Comparison of ENCODE assay signal across 7 cellular contexts in genomic region chr2:96011129-96011455, GRCh38. TPM values are rescaled to one million over a fixed set of nuclear protein-coding genes. Genes with fewer than 3 reads are reported as not detected.
A peak's percentile ranks its signal among the peaks of the same experiment; 100 is the strongest.
DNase-seq lines count a peak whose midpoint lies in the region; TF ChIP-seq lines count a peak whose summit lies in the region.
"Not testable (repeated sequence)": the region's sequence is repeated elsewhere in the genome, so short reads cannot be mapped to it uniquely, and the experiment has no call there.

No MANE protein-coding gene starts in this region.

- not testable (repeated sequence) for H2BK120ac ChIP-seq in trophoblast cell (ENCODE audit: insufficient read depth, low read length, poor library complexity)

- TF ChIP-seq CTCF in GM12872 (IDR thresholded peaks at IDR 0.05; ENCODE audit: insufficient read depth, low read depth, low read length) (peak; percentile 38), LNCaP clone FGC (IDR thresholded peaks at IDR 0.05; ENCODE audit: control insufficient read depth, extremely low read depth, insufficient read depth) (peak; percentile 15; the same call in 1 of the 2 replicates), choroid plexus epithelial cell (conservative IDR thresholded peaks at IDR 0.05; ENCODE audit: low read depth, low read length) (peak; percentile 46)
- TF ChIP-seq CTCF in HFFc6 (IDR thresholded peaks at IDR 0.05), result not testable (repeated sequence)

- WGBS in iPS DF 6.9 (ENCODE audit: insufficient coverage, insufficient read length), result no CpG with 5 or more reads among the region's 4 CpGs
- no CpG with 5 or more reads among the region's 4 CpGs for WGBS in trophoblast cell (ENCODE audit: extremely low coverage, insufficient coverage, insufficient read length)

- not testable (repeated sequence) for H3K79me1 ChIP-seq in trophoblast cell (ENCODE audit: low read length)

- H3K27me3 Mint-ChIP-seq in HFFc6 (ENCODE audit: insufficient read depth), result peaks cover 16% of the 10 kb centered on the region

- not testable (repeated sequence) for H3K27ac Mint-ChIP-seq in HFFc6

- not testable (repeated sequence) for H3K36me3 Mint-ChIP-seq in HFFc6 (ENCODE audit: low read depth)

- H3K4me1 Mint-ChIP-seq in HFFc6 (ENCODE audit: low read depth), result not testable (repeated sequence)

- H3K36me3 ChIP-seq in iPS DF 6.9 (ENCODE audit: control insufficient read depth, insufficient read depth, low read length); trophoblast cell (ENCODE audit: control insufficient read depth in 1 of 2, insufficient read depth in 2 of 2, low read length in 2 of 2): not testable (repeated sequence)

- H3K4me3 Mint-ChIP-seq in HFFc6, result 0 out of 2 replicates have a peak overlapping the region, but pooled peaks have one; percentile 28

- H3K4me1 ChIP-seq in iPS DF 6.9 (ENCODE audit: control insufficient read depth, insufficient read depth, low read length); trophoblast cell (ENCODE audit: control insufficient read depth in 1 of 2, insufficient read depth in 2 of 2, low read length in 2 of 2): not testable (repeated sequence)

- H3K27ac ChIP-seq in iPS DF 6.9 (ENCODE audit: low read length); trophoblast cell (ENCODE audit: low read depth, low read length): not testable (repeated sequence)

- not testable (repeated sequence) for H4K91ac ChIP-seq in trophoblast cell (ENCODE audit: low read depth, low read length)

- H2AFZ ChIP-seq in trophoblast cell (ENCODE audit: insufficient read depth, low read length, poor library complexity), result not testable (repeated sequence)

- not testable (repeated sequence) for H3K4me2 ChIP-seq in trophoblast cell (ENCODE audit: low read length)

- not testable (repeated sequence) for H3K4ac ChIP-seq in trophoblast cell (ENCODE audit: low read depth, low read length)

- not testable (repeated sequence) for H3K9me3 Mint-ChIP-seq in HFFc6

- not testable (repeated sequence) for H3K18ac ChIP-seq in trophoblast cell (ENCODE audit: low read length)

- not testable (repeated sequence) for H3K9me3 ChIP-seq in iPS DF 6.9 (ENCODE audit: control insufficient read depth, insufficient read depth, low read length); trophoblast cell (ENCODE audit: insufficient read depth, low read depth, low read length)

- H3K4me3 ChIP-seq in LNCaP clone FGC (ENCODE audit: low read depth, low read length), result peak overlapping the region; percentile 23; the same call in 1 of the 2 replicates
- not testable (repeated sequence) for H3K4me3 ChIP-seq in choroid plexus epithelial cell (ENCODE audit: low read depth, low read length); trophoblast cell (ENCODE audit: low read depth, low read length)
- peak overlapping the region; percentile 37; the same call in 1 of the 2 replicates for H3K4me3 ChIP-seq in iPS DF 6.9 (ENCODE audit: low read length)

- H4K12ac ChIP-seq in trophoblast cell (ENCODE audit: low read depth, low read length), result not testable (repeated sequence)

- not testable (repeated sequence) for H2BK12ac ChIP-seq in trophoblast cell (ENCODE audit: low read length)

- not testable (repeated sequence) for H3K14ac ChIP-seq in trophoblast cell (ENCODE audit: low read length)

- not testable (repeated sequence) for H3K23ac ChIP-seq in trophoblast cell (ENCODE audit: low read length)

- not testable (repeated sequence) for H3K27me3 ChIP-seq in iPS DF 6.9 (ENCODE audit: control insufficient read depth, insufficient read depth, low read length); trophoblast cell (ENCODE audit: insufficient read depth, low read length)

- not testable (repeated sequence) for H2AK5ac ChIP-seq in trophoblast cell (ENCODE audit: low read length)

- not testable (repeated sequence) for DNase-seq in HFFc6; LNCaP clone FGC (ENCODE audit: low read depth); iPS DF 6.9 (ENCODE audit: low read depth, low spot score)
- peak; percentile 33 to 45 for DNase-seq in activated CD4-positive, alpha-beta T cell treated with anti-CD3 and anti-CD28 coated beads, Interleukin-2, amount 50 U/mL, for 48 hours
- DNase-seq in choroid plexus epithelial cell (ENCODE audit: low read depth), result peak; percentile 42
- DNase-seq in trophoblast cell, result peak; percentile 57 to 71

- not testable (repeated sequence) for H3K9ac ChIP-seq in trophoblast cell (ENCODE audit: low read length)

- H2BK5ac ChIP-seq in trophoblast cell (ENCODE audit: low read depth, low read length, poor library complexity), result not testable (repeated sequence)

- H3K79me2 ChIP-seq in trophoblast cell (ENCODE audit: control insufficient read depth, insufficient read depth, low read length, poor library complexity), result not testable (repeated sequence)

- H4K8ac ChIP-seq in trophoblast cell (ENCODE audit: low read depth, low read length), result not testable (repeated sequence)

RNA-seq across cellular contexts. Expression of gene ANKRD36C, which starts 19.5 kb away (rescaled TPM):
- total RNA-seq in HFFc6 (2021; fragmentation: NEBNext Ultra II Directional; extraction: Animal tissue kit (Norgen Biotek cat#: 25700)), result 1 to 10 TPM; 5.9 to 8.9 (median 7.0) TPM
- polyA plus RNA-seq in trophoblast cell (2013), result 1.6 and 1.9 TPM in 2 replicates

RNA-seq across cellular contexts. Expression of gene GPAT2, which starts 23.6 kb away (rescaled TPM):
- 10 to 100 TPM in 4 of 6 experiments, 1 to 10 TPM in 2; 3.1 to 44.6 (median 37.8) TPM for total RNA-seq in HFFc6 (2021; fragmentation: NEBNext Ultra II Directional; extraction: Animal tissue kit (Norgen Biotek cat#: 25700))
- 0.03 TPM in 1 of 2 replicates, not detected in the other for polyA plus RNA-seq in trophoblast cell (2013)
